ENCODE assay signal across 14 cellular contexts in genomic region chr9:135332516-135332915, GRCh38.
A peak's percentile ranks its signal among the peaks of the same experiment; 100 is the strongest.
DNase-seq lines count a peak whose midpoint lies in the region; ATAC-seq and TF ChIP-seq lines count a peak whose summit lies in the region.
"Had no signal": no experiment of that assay in that cellular context is flagged by ENCODE, and none has a peak within 500 bp of the region (broad histone marks: within the 10 kb centered on the region; RNA-seq: fewer than 3 reads in every experiment).

No MANE protein-coding gene starts in this region.

- H3K9me3 Mint-ChIP-seq in endodermal cell (peaks cover 8% of the 10 kb centered on the region), type B pancreatic cell (no peaks in the 10 kb centered on the region), T-cell (no peaks in the 10 kb centered on the region)

- peak; percentile 12 for DNase-seq in activated effector memory CD4-positive, alpha-beta T cell treated with anti-CD3 and anti-CD28 coated beads, Interleukin-2, amount 50 U/mL, for 16 hours
- no peak for DNase-seq in activated effector memory CD4-positive, alpha-beta T cell treated with Interleukin-2 at 50 U/mL for 16 hours
- peak; percentile 29 for DNase-seq in endodermal cell
- DNase-seq in type B pancreatic cell (ENCODE audit: extremely low spot score, unreplicated experiment): peak; percentile 27
- DNase-seq in NCI-H446 treated with DMSO at 0.1 percent for 48 hours (lab: John Stamatoyannopoulos, UW): no peak
- no peak for DNase-seq in T-cell
- DNase-seq in activated CD4-positive, alpha-beta T cell treated with anti-CD3 and anti-CD28 coated beads for 48 hours: no peak
- DNase-seq: CD4-positive, alpha-beta memory T cell; EL; HCEC 1CT; HFFc6 had no signal

- H3K36me3 Mint-ChIP-seq in endodermal cell (ENCODE audit: low read depth) (no peaks in the 10 kb centered on the region), type B pancreatic cell (no peaks in the 10 kb centered on the region), T-cell (no peaks in the 10 kb centered on the region)
- H3K36me3 Mint-ChIP-seq: CD4-positive, alpha-beta memory T cell had no signal

- H3K4me1 Mint-ChIP-seq in endodermal cell (no peaks in the 10 kb centered on the region), type B pancreatic cell (ENCODE audit: unreplicated experiment) (peaks cover 7% of the 10 kb centered on the region), T-cell (no peaks in the 10 kb centered on the region)
- H3K4me1 Mint-ChIP-seq: B cell; CD4-positive, alpha-beta memory T cell had no signal

- H3K36me3 ChIP-seq in endodermal cell (ENCODE audit: control insufficient read depth, insufficient read depth, low read length): no peaks in the 10 kb centered on the region

- ATAC-seq in T-cell (replicated peaks in 1 of 4): no peak
- ATAC-seq: K562 had no signal

- H3K27me3 Mint-ChIP-seq in endodermal cell (ENCODE audit: insufficient read depth) (no peaks in the 10 kb centered on the region), type B pancreatic cell (peaks cover 22% of the 10 kb centered on the region), T-cell (peaks cover 10 to 12% of the 10 kb centered on the region in 2 donors)

- H3K27ac ChIP-seq in endodermal cell (ENCODE audit: low read depth, low read length): peak overlapping the region; percentile 18
- H3K27ac ChIP-seq: C4-2B had no signal

- 77% methylated on average over 3 of the region's 3 CpGs; no CpG with 5 or more reads in 1 of the 2 experiments for WGBS in endodermal cell (ENCODE audit: insufficient coverage in 1 of 2, insufficient read length in 1 of 2), 2 experiments

- CTCF ChIA-PET in T-cell (lab: Charles Lee): no interaction called here

- no peaks in the 10 kb centered on the region for H3K27me3 ChIP-seq in endodermal cell (ENCODE audit: control insufficient read depth, insufficient read depth, low read length, poor library complexity, severe bottlenecking)

- H3K9ac ChIP-seq in endodermal cell (ENCODE audit: extremely low read depth, low read length, poor library complexity, severe bottlenecking): no peak overlapping the region

- TF ChIP-seq CTCF in endodermal cell (conservative IDR thresholded peaks at IDR 0.05): no peak
- no peak for TF ChIP-seq CTCF in type B pancreatic cell (conservative IDR thresholded peaks at IDR 0.05)

- H3K27ac Mint-ChIP-seq in endodermal cell: no peak overlapping the region
- no peak overlapping the region for H3K27ac Mint-ChIP-seq in type B pancreatic cell
- no peak overlapping the region for H3K27ac Mint-ChIP-seq in T-cell
- H3K27ac Mint-ChIP-seq: B cell; CD4-positive, alpha-beta memory T cell; HFFc6 had no signal

- H3K4me3 Mint-ChIP-seq in endodermal cell: no peak overlapping the region
- H3K4me3 Mint-ChIP-seq in type B pancreatic cell: no peak overlapping the region
- H3K4me3 Mint-ChIP-seq in T-cell: no peak overlapping the region
- H3K4me3 Mint-ChIP-seq: B cell; CD4-positive, alpha-beta memory T cell; HFFc6 had no signal

- H3K4me3 ChIP-seq in endodermal cell (ENCODE audit: low read length): no peak overlapping the region
- H3K4me3 ChIP-seq: K562 had no signal

- peaks cover 3% of the 10 kb centered on the region for H3K9me3 ChIP-seq in endodermal cell (ENCODE audit: control insufficient read depth, low read length)

- POLR2A ChIA-PET in T-cell (lab: Charles Lee): no interaction called here

- no peaks in the 10 kb centered on the region for H3K4me1 ChIP-seq in endodermal cell (ENCODE audit: control insufficient read depth, insufficient read depth, low read length)

Comparison
In these comparisons a context has a peak if more than half of its experiments do, and no peak if none do; other contexts are left out.
1. DNase-seq: peak in activated effector memory CD4-positive, alpha-beta T cell treated with anti-CD3 and anti-CD28 coated beads, Interleukin-2, amount 50 U/mL, for 16 hours (single experiment), endodermal cell (single experiment) and type B pancreatic cell (single experiment); none in activated effector memory CD4-positive, alpha-beta T cell treated with Interleukin-2 at 50 U/mL for 16 hours (single experiment), NCI-H446 treated with DMSO at 0.1 percent for 48 hours (single experiment), T-cell (0 of 34) and activated CD4-positive, alpha-beta T cell treated with anti-CD3 and anti-CD28 coated beads for 48 hours (single experiment).